In the genomic region with DNA sequence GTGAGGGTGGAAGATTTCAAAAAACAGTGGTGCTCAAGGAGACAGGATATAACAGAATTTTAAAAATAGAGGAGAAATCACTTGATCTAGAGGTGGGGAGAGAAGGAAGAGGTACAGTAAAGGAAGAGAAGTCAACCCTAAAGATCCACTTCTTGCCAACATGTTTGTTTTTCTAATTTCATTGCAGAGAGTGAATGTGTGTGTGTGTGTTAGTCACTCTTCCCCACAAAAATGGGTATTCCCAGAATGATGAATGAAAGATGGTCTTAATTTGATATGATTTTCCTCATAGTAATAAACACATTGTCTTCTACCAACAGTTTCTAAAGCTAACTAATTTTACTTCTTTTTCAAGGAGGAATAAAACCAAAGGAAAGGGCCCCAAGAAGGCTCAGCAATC, we compare ENCODE assay signal across 17 cellular contexts.
"Had no signal": no experiment of that assay in that cellular context is flagged by ENCODE, and none has a peak within 500 bp of the region (broad histone marks: within the 10 kb centered on the region; RNA-seq: fewer than 3 reads in every experiment).

No MANE protein-coding gene starts in this region.

- H3K4me3 ChIP-seq: right atrium auricular region had no signal

- H3K4me3 Mint-ChIP-seq: activated naive CD4-positive, alpha-beta T cell treated with anti-CD3 and anti-CD28 coated beads for 36 hours; activated naive CD8-positive, alpha-beta T cell treated with anti-CD3 and anti-CD28 coated beads, Interleukin-2, amount 50 U/mL, for 24 hours; nephron progenitor cell had no signal

- H3K27ac Mint-ChIP-seq: activated naive CD4-positive, alpha-beta T cell treated with anti-CD3 and anti-CD28 coated beads for 36 hours; activated naive CD8-positive, alpha-beta T cell treated with anti-CD3 and anti-CD28 coated beads, Interleukin-2, amount 50 U/mL, for 24 hours; activated T-helper 2 cell treated with anti-CD3 and anti-CD28 coated beads, Interferon-gamma antibody, Interleukin-2, Interleukin-4, amounts not matched to agents 10 μg/mL and 5 μg/mL and 100 μg/mL, durations not matched to agents 14 hours and 24 hours and 36 hours; nephron progenitor cell had no signal

- H3K36me3 ChIP-seq: right atrium auricular region had no signal

- DNase-seq: activated naive CD4-positive, alpha-beta T cell treated with anti-CD3 and anti-CD28 coated beads for 36 hours; activated naive CD8-positive, alpha-beta T cell treated with anti-CD3 and anti-CD28 coated beads, Interleukin-2, amount 50 U/mL, for 24 hours; activated T-cell treated with anti-CD3 and anti-CD28 coated beads for 4 hours; aorta; hippocampal formation; kidney; left ventricle myocardium superior; mesendoderm; nephron progenitor cell; occipital lobe; small intestine; stimulated activated CD4-positive, alpha-beta T cell treated with anti-CD3 and anti-CD28 coated beads, Interleukin-4, amount 100 ng/mL, for 4 hours; stimulated activated CD8-positive, alpha-beta memory T cell treated with anti-CD3 and anti-CD28 coated beads, Interleukin-4, amount 100 ng/mL, for 48 hours; stimulated activated naive CD4-positive, alpha-beta T cell treated with Interleukin-2 at 50 U/mL for 16 hours had no signal

- H3K27ac ChIP-seq: right atrium auricular region had no signal

- H3K27me3 ChIP-seq: right atrium auricular region had no signal

- FAIRE-seq: kidney, small intestine had no signal

- H3K9me3 ChIP-seq: right atrium auricular region had no signal

- ATAC-seq: activated CD4-positive, CD25-positive, alpha-beta regulatory T cell treated with anti-CD3 and anti-CD28 coated beads, Interleukin-2, amount 50 U/mL, for 24 hours; activated naive CD8-positive, alpha-beta T cell treated with anti-CD3 and anti-CD28 coated beads, Interleukin-2, amount 50 U/mL, for 24 hours had no signal

- H3K9me3 Mint-ChIP-seq: activated naive CD4-positive, alpha-beta T cell treated with anti-CD3 and anti-CD28 coated beads for 36 hours had no signal
